22 cellular contexts compared by ENCODE assay signal in the genomic region with DNA sequence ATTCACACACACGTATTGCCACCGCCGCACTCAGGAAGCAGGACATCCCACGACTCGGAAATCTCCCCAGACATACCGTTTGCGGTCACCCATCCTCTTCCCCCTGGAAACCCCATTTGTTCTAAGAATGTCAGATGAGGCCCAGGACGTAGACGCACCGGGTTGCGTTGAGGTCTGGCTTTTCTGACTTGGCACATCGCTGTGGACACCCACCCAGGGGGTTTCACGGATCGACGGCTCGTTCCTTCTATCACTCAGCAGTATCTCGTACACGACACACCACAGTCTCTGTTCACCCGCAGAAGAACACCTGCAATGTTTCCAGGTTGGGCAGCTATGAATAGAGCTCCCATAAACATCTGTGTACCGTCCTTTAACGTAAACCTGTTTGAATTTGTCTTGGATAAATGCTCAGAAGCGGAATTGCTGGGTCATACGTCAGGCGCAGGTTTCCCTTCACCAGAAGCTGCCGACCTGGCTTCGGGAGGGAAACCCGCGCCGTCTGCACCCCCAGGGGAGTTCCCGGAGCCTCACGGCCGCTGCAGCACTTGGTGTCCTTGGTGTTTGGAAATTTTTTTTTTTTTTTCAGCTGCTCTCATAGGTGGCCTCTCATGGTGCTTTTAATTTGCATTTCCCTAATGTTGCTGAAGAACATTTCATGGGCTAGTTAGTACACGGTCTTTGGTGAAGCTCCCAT. TPM values are rescaled to one million over a fixed set of nuclear protein-coding genes. Genes with fewer than 3 reads are reported as not detected.
DNase-seq lines count a peak whose midpoint lies in the region; ATAC-seq, FAIRE-seq and TF ChIP-seq lines count a peak whose summit lies in the region.
"Had no signal": no experiment of that assay in that cellular context is flagged by ENCODE, and none has a peak within 500 bp of the region (broad histone marks: within the 10 kb centered on the region; RNA-seq: fewer than 3 reads in every experiment).

No MANE protein-coding gene starts in this region.

- intact Hi-C loops in activated CD4-positive, alpha-beta T cell treated with anti-CD3 and anti-CD28 coated beads, Interleukin-2, amount 10 ng/mL, durations not matched to agents 24 days and 14 days (cut with micrococcal nuclease) = no loop called here
- intact Hi-C loops in posterior vena cava (cut with DNase I) (no loop called here), PC-3 (cut with micrococcal nuclease) (no loop called here)

- H3K36me3 ChIP-seq in skeletal muscle tissue (ENCODE audit: control insufficient read depth in 3 of 3, insufficient read depth in 3 of 3, low read length in 3 of 3) = no peaks in the 10 kb centered on the region
- H3K36me3 ChIP-seq in PC-3 (ENCODE audit: low read depth, low read length) = no peaks in the 10 kb centered on the region
- H3K36me3 ChIP-seq: upper lobe of left lung, WERI-Rb-1 had no signal

- ATAC-seq in HG03025 (IDR thresholded peaks at IDR 0.05; ENCODE audit: low FRiP score, unreplicated experiment) = no peak
- no peak for ATAC-seq in PC-3

- H3K9me3 ChIP-seq in skeletal muscle tissue (ENCODE audit: control insufficient read depth in 3 of 3, low read length in 3 of 3) (peaks cover 0 to 8% (median 7%) of the 10 kb centered on the region in 3 donors), PC-3 (ENCODE audit: low read length) (no peaks in the 10 kb centered on the region)

- no peaks in the 10 kb centered on the region for H3K4me1 Mint-ChIP-seq in activated CD4-positive, alpha-beta T cell treated with anti-CD3 and anti-CD28 coated beads, Interleukin-2, amount 10 ng/mL, durations not matched to agents 24 days and 14 days
- H3K4me1 Mint-ChIP-seq: nephron had no signal

- CTCF ChIA-PET in PC-3 (lab: Charles Lee) = no interaction called here

- H3K4me3 ChIP-seq in skeletal muscle tissue (ENCODE audit: low read length in 3 of 3) (no peak overlapping the region), PC-3 (ENCODE audit: low read length) (no peak overlapping the region)
- H3K4me3 ChIP-seq: upper lobe of left lung had no signal

- H3K4me1 ChIP-seq in skeletal muscle tissue (ENCODE audit: control insufficient read depth in 3 of 3, insufficient read depth in 3 of 3, low read length in 3 of 3) (peaks cover 4 to 14% (median 11%) of the 10 kb centered on the region in 3 donors), PC-3 (ENCODE audit: insufficient read depth, low read length) (no peaks in the 10 kb centered on the region)
- H3K4me1 ChIP-seq: upper lobe of left lung had no signal

- H3K9me2 ChIP-seq in PC-3 (replicated peaks; ENCODE audit: low read length) = no peaks in the 10 kb centered on the region

- H3F3A ChIP-seq in PC-3 (ENCODE audit: low read length, unreplicated experiment) = no peaks in the 10 kb centered on the region

- BruUV-seq in PC-3 (replicated peaks; lab: Mats Ljungman, UMichigan) = no TSS peak

- H3K27ac ChIP-seq in skeletal muscle tissue (ENCODE audit: low read depth, low read length) (peak overlapping the region; percentile 85), PC-3 (ENCODE audit: low read length) (no peak overlapping the region)
- H3K27ac ChIP-seq: upper lobe of left lung, WERI-Rb-1 had no signal

- peak overlapping the region; percentile 39 for H3K4me3 Mint-ChIP-seq in activated CD4-positive, alpha-beta T cell treated with anti-CD3 and anti-CD28 coated beads, Interleukin-2, amount 10 ng/mL, durations not matched to agents 24 days and 14 days
- H3K4me3 Mint-ChIP-seq: HFFc6, nephron had no signal

- no peaks in the 10 kb centered on the region for H3K79me2 ChIP-seq in PC-3 (ENCODE audit: low read length)

- peaks cover 3% of the 10 kb centered on the region for H3K9me3 Mint-ChIP-seq in activated CD4-positive, alpha-beta T cell treated with anti-CD3 and anti-CD28 coated beads, Interleukin-2, amount 10 ng/mL, durations not matched to agents 24 days and 14 days

- no peak overlapping the region for H2AFZ ChIP-seq in PC-3 (ENCODE audit: low read length)

- DNase-seq in activated CD4-positive, alpha-beta T cell treated with anti-CD3 and anti-CD28 coated beads, Interleukin-2, amount 10 ng/mL, durations not matched to agents 24 days and 14 days = no peak
- DNase-seq in activated CD4-positive, alpha-beta T cell treated with anti-CD3 and anti-CD28 coated beads, Interleukin-2, amount 50 U/mL, for 4 hours = no peak
- DNase-seq in HTR-8/SVneo (ENCODE audit: insufficient read length, low spot score) (no peak), RPMI8226 (peak; percentile 62), posterior vena cava (ENCODE audit: low spot score) (no peak), PC-3 (no peak)
- DNase-seq: activated CD8-positive, alpha-beta memory T cell treated with anti-CD3 and anti-CD28 coated beads for 24 hours; C1 segment of cervical spinal cord; dermis blood vessel endothelial cell; foreskin melanocyte; HFFc6; NCI-H1930; NCI-H524 treated with DMSO at 0.1 percent for 48 hours; WERI-Rb-1 had no signal

- FAIRE-seq in HTR-8/SVneo (lab: Jason Lieb, UNC) = peak; percentile 80

- POLR2A ChIA-PET in PC-3 (lab: Charles Lee; ENCODE audit: unreplicated experiment) = no interaction called here

- H3K9ac ChIP-seq in skeletal muscle tissue (ENCODE audit: low read depth in 1 of 3, low read length in 3 of 3) = no peak overlapping the region
- H3K9ac ChIP-seq in PC-3 (ENCODE audit: low read length) = no peak overlapping the region

- no peak for TF ChIP-seq CTCF in PC-3 (conservative IDR thresholded peaks at IDR 0.05; ENCODE audit: low read depth, low read length)

- peaks cover 27% of the 10 kb centered on the region for H3K27me3 Mint-ChIP-seq in activated CD4-positive, alpha-beta T cell treated with anti-CD3 and anti-CD28 coated beads, Interleukin-2, amount 10 ng/mL, durations not matched to agents 24 days and 14 days

- H3K36me3 Mint-ChIP-seq in activated CD4-positive, alpha-beta T cell treated with anti-CD3 and anti-CD28 coated beads, Interleukin-2, amount 10 ng/mL, durations not matched to agents 24 days and 14 days (ENCODE audit: low read depth) = no peaks in the 10 kb centered on the region

- peak overlapping the region; percentile 71 for H3K27ac Mint-ChIP-seq in activated CD4-positive, alpha-beta T cell treated with anti-CD3 and anti-CD28 coated beads, Interleukin-2, amount 10 ng/mL, durations not matched to agents 24 days and 14 days
- H3K27ac Mint-ChIP-seq: HFFc6, nephron had no signal

- no peak overlapping the region for H3K4me2 ChIP-seq in PC-3 (ENCODE audit: low read length)

- H3K27me3 ChIP-seq in skeletal muscle tissue (ENCODE audit: control insufficient read depth in 3 of 3, insufficient read depth in 3 of 3, low read length in 3 of 3) (no peaks in the 10 kb centered on the region), PC-3 (ENCODE audit: low read length) (no peaks in the 10 kb centered on the region)
- H3K27me3 ChIP-seq: upper lobe of left lung had no signal

- no peaks in the 10 kb centered on the region for H4K20me1 ChIP-seq in PC-3 (ENCODE audit: low read length)

RNA-seq across cellular contexts. Expression of a gene that starts 9.3 kb away (rescaled TPM):
- 0.28 and 0.66 TPM in 2 replicates for total RNA-seq in activated CD4-positive, alpha-beta T cell treated with anti-CD3 and anti-CD28 coated beads, Interleukin-2, amount 10 ng/mL, durations not matched to agents 24 days and 14 days
- total RNA-seq in skeletal muscle tissue = 255 TPM
- 1 to 10 TPM in 1 of 2 donors, under 1 TPM in 1; 0.42 to 2.6 TPM for total RNA-seq in posterior vena cava
- 463 and 559 TPM in 2 replicates for total RNA-seq in PC-3 (2014; rRNA removed)

RNA-seq across cellular contexts. Expression of a gene that starts 12.3 kb away (rescaled TPM):
- 125 and 130 TPM in 2 replicates for total RNA-seq in activated CD4-positive, alpha-beta T cell treated with anti-CD3 and anti-CD28 coated beads, Interleukin-2, amount 10 ng/mL, durations not matched to agents 24 days and 14 days
- 24.0 TPM for total RNA-seq in skeletal muscle tissue
- 100 to 1,000 TPM; 172 to 331 TPM for total RNA-seq in posterior vena cava
- 245 and 256 TPM in 2 replicates for total RNA-seq in PC-3 (2014; rRNA removed)

RNA-seq across cellular contexts. Expression of a gene that starts 29.0 kb away (rescaled TPM):
- total RNA-seq in activated CD4-positive, alpha-beta T cell treated with anti-CD3 and anti-CD28 coated beads, Interleukin-2, amount 10 ng/mL, durations not matched to agents 24 days and 14 days = 0.19 and 0.35 TPM in 2 replicates
- total RNA-seq in skeletal muscle tissue (not detected), posterior vena cava (under 1 TPM in 1 of 2 donors, not detected in 1; 0.60 TPM), PC-3 (2014; rRNA removed) (11.1 and 15.1 TPM in 2 replicates)
- total RNA-seq: A673, epithelial cell of proximal tubule had no signal

RNA-seq across cellular contexts. Expression of a gene that starts 35.8 kb away (rescaled TPM):
- 0.26 TPM in 1 of 2 replicates, not detected in the other for total RNA-seq in activated CD4-positive, alpha-beta T cell treated with anti-CD3 and anti-CD28 coated beads, Interleukin-2, amount 10 ng/mL, durations not matched to agents 24 days and 14 days
- total RNA-seq in skeletal muscle tissue (1.6 TPM), posterior vena cava (not detected), PC-3 (2014; rRNA removed) (not detected in 2 replicates)
- total RNA-seq: dermis blood vessel endothelial cell; epithelial cell of proximal tubule; HFFc6; mesenteric fat pad; T-helper 1 cell treated with Interleukin-12 subunit alpha and Interleukin-12 subunit beta and Interleukin-4 antibody, amounts not matched to agents 30 ng/mL and 1 ng/mL, for 36 hours had no signal

RNA-seq across cellular contexts. Expression of a gene that starts 39.3 kb away (rescaled TPM):
- total RNA-seq in activated CD4-positive, alpha-beta T cell treated with anti-CD3 and anti-CD28 coated beads, Interleukin-2, amount 10 ng/mL, durations not matched to agents 24 days and 14 days = not detected in 2 replicates
- not detected for total RNA-seq in skeletal muscle tissue
- not detected for total RNA-seq in posterior vena cava
- 0.22 and 0.63 TPM in 2 replicates for total RNA-seq in PC-3 (2014; rRNA removed)
- total RNA-seq: A673; dermis blood vessel endothelial cell; epithelial cell of proximal tubule; HFFc6; mesenteric fat pad; T-helper 1 cell treated with Interleukin-12 subunit alpha and Interleukin-12 subunit beta and Interleukin-4 antibody, amounts not matched to agents 30 ng/mL and 1 ng/mL, for 36 hours; upper lobe of left lung had no signal

Comparison
In these comparisons a context has a peak if more than half of its experiments do, and no peak if none do; other contexts are left out.
1. RNA of a gene that starts 9.3 kb away (total RNA-seq): 463 to 559 TPM in PC-3 and 255 TPM in skeletal muscle tissue (single experiment); 0.42 to 2.6 TPM in posterior vena cava and 0.28 to 0.66 TPM in activated CD4-positive, alpha-beta T cell treated with anti-CD3 and anti-CD28 coated beads, Interleukin-2, amount 10 ng/mL, durations not matched to agents 24 days and 14 days; every median in the first group is over 10 times any median in the second.